ENCODE assay signal across 8 cellular contexts in the genomic region with DNA sequence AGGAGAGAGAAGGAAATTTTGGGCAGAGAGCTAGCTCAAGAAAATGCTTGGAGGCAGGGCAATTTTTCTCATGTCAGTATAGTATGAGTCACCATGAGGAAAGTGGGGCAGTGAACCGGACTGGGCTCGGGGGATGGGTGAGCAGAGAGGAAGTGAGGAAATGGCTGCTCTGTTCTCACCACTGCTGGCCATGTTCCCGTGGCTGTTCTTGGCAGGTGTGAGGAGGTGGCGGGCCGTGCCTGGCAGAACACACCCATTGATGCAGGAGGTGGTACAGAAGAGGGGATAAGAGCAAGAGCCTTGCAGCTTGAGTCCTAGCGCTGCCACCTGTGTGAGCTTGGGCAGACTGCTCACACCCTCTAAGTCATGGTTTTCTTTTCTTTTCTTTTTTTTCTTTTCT.
DNase-seq lines count a peak whose midpoint lies in the region; ATAC-seq, FAIRE-seq and TF ChIP-seq lines count a peak whose summit lies in the region.

No MANE protein-coding gene starts in this region.

- no peak overlapping the region for H3K4me3 ChIP-seq in LNCaP clone FGC (ENCODE audit: low read depth, low read length)
- no peak overlapping the region for H3K4me3 ChIP-seq in ascending aorta
- peak overlapping the region in 1 of 3 experiments; percentile 20 for H3K4me3 ChIP-seq in keratinocyte (ENCODE audit: control insufficient read depth in 2 of 3, extremely low read depth in 1 of 3, insufficient read depth in 2 of 3, low read depth in 1 of 3, low read length in 3 of 3)

- H2AFZ ChIP-seq in keratinocyte (ENCODE audit: control insufficient read depth, low read length), result peak overlapping the region; percentile 69

- H3K27ac ChIP-seq in ascending aorta (peak overlapping the region; percentile 43 to 47), keratinocyte (ENCODE audit: control insufficient read depth, insufficient read depth, low read length) (no peak overlapping the region)

- H3K27me3 ChIP-seq in ascending aorta (no peaks in the 10 kb centered on the region), keratinocyte (ENCODE audit: control insufficient read depth, extremely low read depth, insufficient read depth, low read length) (no peaks in the 10 kb centered on the region)

- no peaks in the 10 kb centered on the region for H3K79me2 ChIP-seq in keratinocyte (ENCODE audit: control insufficient read depth, insufficient read depth, low read length)

- FAIRE-seq in keratinocyte (lab: Jason Lieb, UNC), result peak; percentile 93

- H3K4me1 ChIP-seq in ascending aorta (peaks cover 0 to 18% of the 10 kb centered on the region in 2 donors), keratinocyte (ENCODE audit: control insufficient read depth, extremely low read depth, insufficient read depth, low read length) (peaks cover 15% of the 10 kb centered on the region)

- no peak overlapping the region for H3K4me2 ChIP-seq in keratinocyte (ENCODE audit: control insufficient read depth, extremely low read depth, insufficient read depth, low read depth, low read length)

- H3K27me3 Mint-ChIP-seq in activated naive CD8-positive, alpha-beta T cell treated with anti-CD3 and anti-CD28 coated beads for 36 hours, result peaks cover 25% of the 10 kb centered on the region

- H3K36me3 Mint-ChIP-seq in activated naive CD8-positive, alpha-beta T cell treated with anti-CD3 and anti-CD28 coated beads for 36 hours, result no peaks in the 10 kb centered on the region

- intact Hi-C loops in ascending aorta (cut with DNase I), result loop anchor here (2.0 kb wide), 2 partner anchors 46 to 104 kb away; no protein-coding TSS in a partner anchor

- peak; percentile 76 for ATAC-seq in GM19025 (IDR thresholded peaks at IDR 0.05; ENCODE audit: low read depth, unreplicated experiment)

- no peaks in the 10 kb centered on the region for H3K36me3 ChIP-seq in ascending aorta
- no peaks in the 10 kb centered on the region for H3K36me3 ChIP-seq in keratinocyte (ENCODE audit: control insufficient read depth in 2 of 2, extremely low read depth in 1 of 2, insufficient read depth in 2 of 2, low read length in 2 of 2)

- H3K9ac ChIP-seq in keratinocyte (ENCODE audit: control insufficient read depth, extremely low read depth, insufficient read depth, low read length), result no peak overlapping the region

- H3K9me3 Mint-ChIP-seq in activated naive CD8-positive, alpha-beta T cell treated with anti-CD3 and anti-CD28 coated beads for 36 hours, result no peaks in the 10 kb centered on the region

- DNase-seq in AG09319 (ENCODE audit: extremely low read depth, low read depth), result peak; percentile 54
- peak; percentile 58 for DNase-seq in LNCaP clone FGC (ENCODE audit: low read depth)
- peak; percentile 84 to 97 for DNase-seq in ascending aorta (ENCODE audit: low spot score in 2 of 2)
- DNase-seq in keratinocyte (ENCODE audit: low read depth, low spot score), result peak; percentile 36
- DNase-seq in ureter (ENCODE audit: low spot score), result peak; percentile 89
- DNase-seq in NCI-H526 (lab: John Stamatoyannopoulos, UW), result no peak
- DNase-seq in activated naive CD8-positive, alpha-beta T cell treated with anti-CD3 and anti-CD28 coated beads for 36 hours, result no peak

- no peaks in the 10 kb centered on the region for H3K9me1 ChIP-seq in keratinocyte (ENCODE audit: control insufficient read depth, extremely low read depth, insufficient read depth, low read length)

- dilution Hi-C loops in keratinocyte (cut with MboI; ENCODE audit: extremely low pct_ligation_motif_present, low sequenced_read_pairs), result no loop called here

- TF ChIP-seq CTCF in AG09319 (IDR thresholded peaks at IDR 0.05; ENCODE audit: low read depth, low read length) (no peak), LNCaP clone FGC (IDR thresholded peaks at IDR 0.05; ENCODE audit: control insufficient read depth, extremely low read depth, insufficient read depth) (no peak), ascending aorta (IDR thresholded peaks at IDR 0.05) (no peak), keratinocyte (optimal IDR thresholded peaks at IDR 0.05 in 1 of 3, IDR thresholded peaks at IDR 0.05 in 1 of 3, conservative IDR thresholded peaks at IDR 0.05 in 1 of 3; ENCODE audit: extremely low read depth in 1 of 3, insufficient read depth in 2 of 3, low read length in 3 of 3) (no peak)

- H3K4me3 Mint-ChIP-seq in activated naive CD8-positive, alpha-beta T cell treated with anti-CD3 and anti-CD28 coated beads for 36 hours, result no peak overlapping the region

- H3K9me3 ChIP-seq in ascending aorta (no peaks in the 10 kb centered on the region), keratinocyte (ENCODE audit: control insufficient read depth, low read depth, low read length) (no peaks in the 10 kb centered on the region)

- no peaks in the 10 kb centered on the region for H3K4me1 Mint-ChIP-seq in activated naive CD8-positive, alpha-beta T cell treated with anti-CD3 and anti-CD28 coated beads for 36 hours

- no peak overlapping the region for H3K27ac Mint-ChIP-seq in activated naive CD8-positive, alpha-beta T cell treated with anti-CD3 and anti-CD28 coated beads for 36 hours

- no peaks in the 10 kb centered on the region for H4K20me1 ChIP-seq in keratinocyte (ENCODE audit: control insufficient read depth, extremely low read depth, insufficient read depth, low read length)

Comparison
In these comparisons a context has a peak if more than half of its experiments do, and no peak if none do; other contexts are left out.
1. DNase-seq: peak in AG09319 (single experiment), LNCaP clone FGC (single experiment), ascending aorta (2 of 2), keratinocyte (single experiment) and ureter (single experiment); none in NCI-H526 (0 of 2) and activated naive CD8-positive, alpha-beta T cell treated with anti-CD3 and anti-CD28 coated beads for 36 hours (single experiment).